2 cellular contexts compared by ENCODE assay signal in genomic region chrX:884091-884490, GRCh38.
TF ChIP-seq lines count a peak whose summit lies in the region.

No MANE protein-coding gene starts in this region.

TF ChIP-seq in IMR-90, 13 proteins besides CTCF, POLR2A, EP300 and RAD21:
- no peak for TF ChIP-seq RCOR1 (IDR thresholded peaks at IDR 0.05; ENCODE audit: insufficient replicate concordance, low read length)
- no peak for TF ChIP-seq RFX5 (IDR thresholded peaks at IDR 0.05; ENCODE audit: low read depth, low read length)
- no peak for TF ChIP-seq SMC3 (IDR thresholded peaks at IDR 0.05; ENCODE audit: low read depth, low read length)

TF ChIP-seq in H1, 55 proteins besides CTCF, POLR2A, EP300 and RAD21:
- no peak for TF ChIP-seq USF2 (IDR thresholded peaks at IDR 0.05; ENCODE audit: low read length)
- TF ChIP-seq CHD2 (IDR thresholded peaks at IDR 0.05; ENCODE audit: low read length), result no peak
- TF ChIP-seq ASH2L (IDR thresholded peaks at IDR 0.05; ENCODE audit: low read length), result no peak
- TF ChIP-seq SP1 (IDR thresholded peaks at IDR 0.05; ENCODE audit: low read depth, low read length), result no peak
- no peak for TF ChIP-seq HDAC6 (IDR thresholded peaks at IDR 0.05; ENCODE audit: low read depth, low read length)
- TF ChIP-seq SUZ12 (IDR thresholded peaks at IDR 0.05; ENCODE audit: low read length), result no peak
- no peak for TF ChIP-seq CHD1 (IDR thresholded peaks at IDR 0.05; ENCODE audit: low read depth, low read length)
- TF ChIP-seq SRF (IDR thresholded peaks at IDR 0.05; ENCODE audit: low read depth, low read length), result no peak
- TF ChIP-seq CBX5 (IDR thresholded peaks at IDR 0.05; ENCODE audit: low read depth, low read length), result no peak
